10 cellular contexts compared by ENCODE assay signal in genomic region chr9:121196389-121196788, GRCh38. TPM values are rescaled to one million over a fixed set of nuclear protein-coding genes. Genes with fewer than 3 reads are reported as not detected.
DNase-seq lines count a peak whose midpoint lies in the region; ATAC-seq, FAIRE-seq and TF ChIP-seq lines count a peak whose summit lies in the region.
"Had no signal": no experiment of that assay in that cellular context is flagged by ENCODE, and none has a peak within 500 bp of the region (broad histone marks: within the 10 kb centered on the region; RNA-seq: fewer than 3 reads in every experiment).

No MANE protein-coding gene starts in this region.

- no peak for TF ChIP-seq CTCF in CD8-positive, alpha-beta T cell (IDR thresholded peaks at IDR 0.05)
- no peak for TF ChIP-seq CTCF in PC-3 (conservative IDR thresholded peaks at IDR 0.05; ENCODE audit: low read depth, low read length)
- no peak for TF ChIP-seq CTCF in HepG2 (CRISPR knock-in tag; IDR thresholded peaks at IDR 0.05)
- no peak for TF ChIP-seq CTCF in heart left ventricle (IDR thresholded peaks at IDR 0.05)

- H3K27me3 Mint-ChIP-seq in CD8-positive, alpha-beta T cell (ENCODE audit: low read depth) = no peaks in the 10 kb centered on the region

- TF ChIP-seq POLR2A in HepG2 (IDR thresholded peaks at IDR 0.05; ENCODE audit: insufficient read depth in 1 of 2, low read depth in 2 of 2, low read length in 2 of 2) (no peak), heart left ventricle (IDR thresholded peaks at IDR 0.05) (no peak)

- H3K27ac ChIP-seq in CD8-positive, alpha-beta T cell (ENCODE audit: low read depth, low read length) = no peak overlapping the region
- H3K27ac ChIP-seq in PC-3 (ENCODE audit: low read length) (no peak overlapping the region), HepG2 (ENCODE audit: extremely low read length, insufficient read depth, low read length) (peak overlapping the region; percentile 34), heart left ventricle (no peak overlapping the region)

- no peak for FAIRE-seq in HepG2 (lab: Jason Lieb, UNC)

- no peaks in the 10 kb centered on the region for H3K9me3 Mint-ChIP-seq in CD8-positive, alpha-beta T cell

- no peak overlapping the region for H3K4me3 ChIP-seq in CD8-positive, alpha-beta T cell (ENCODE audit: low read depth, low read length)
- H3K4me3 ChIP-seq in PC-3 (ENCODE audit: low read length) (no peak overlapping the region), HepG2 (replicated peaks in 1 of 3; ENCODE audit: insufficient read depth in 1 of 3, low read depth in 2 of 3, low read length in 3 of 3) (peak overlapping the region in 1 of 3 experiments; percentile 10; a peak in 2 of 6 replicates), heart left ventricle (no peak overlapping the region)

- H3K9me3 ChIP-seq in CD8-positive, alpha-beta T cell (ENCODE audit: low read length) = no peaks in the 10 kb centered on the region
- H3K9me3 ChIP-seq in PC-3 (ENCODE audit: low read length) (no peaks in the 10 kb centered on the region), HepG2 (ENCODE audit: low read length) (no peaks in the 10 kb centered on the region), heart left ventricle (no peaks in the 10 kb centered on the region)

- peaks cover 86% of the 10 kb centered on the region for H3K4me1 Mint-ChIP-seq in CD8-positive, alpha-beta T cell (ENCODE audit: low read depth)

- DNase-seq in CD8-positive, alpha-beta T cell = no peak
- DNase-seq in PC-3 (no peak), HepG2 (ENCODE audit: low spot score) (no peak), heart left ventricle (no peak), GM19238 (ENCODE audit: insufficient read length, low spot score) (no peak), SKM-1 treated with dmso at 0.1 percent for 144 hours (lab: John Stamatoyannopoulos, UW; ENCODE audit: unreplicated experiment) (no peak)
- DNase-seq in stimulated activated CD4-positive, alpha-beta T cell treated with anti-CD3 and anti-CD28 coated beads, Interleukin-2, amount 100 ng/mL, for 48 hours = no peak
- DNase-seq: Kasumi-1, T1000 had no signal

- H3K4me2 ChIP-seq in PC-3 (ENCODE audit: low read length) = peak overlapping the region; percentile 35
- H3K4me2 ChIP-seq in HepG2 (ENCODE audit: low read depth, low read length) = peak overlapping the region; percentile 89

- peaks cover 83% of the 10 kb centered on the region for H4K20me1 ChIP-seq in PC-3 (ENCODE audit: low read length)
- H4K20me1 ChIP-seq in HepG2 (ENCODE audit: insufficient read depth, low read length) = peaks cover 77% of the 10 kb centered on the region

- peaks cover 100% of the 10 kb centered on the region for H3K79me2 ChIP-seq in PC-3 (ENCODE audit: low read length)
- H3K79me2 ChIP-seq in HepG2 (ENCODE audit: insufficient read depth, low read length) = peaks cover 100% of the 10 kb centered on the region

- TF ChIP-seq RAD21 in HepG2 (CRISPR knock-in tag; IDR thresholded peaks at IDR 0.05) = no peak

- no peak for ATAC-seq in CD8-positive, alpha-beta T cell
- ATAC-seq in GM19452 (IDR thresholded peaks at IDR 0.05; ENCODE audit: unreplicated experiment) = peak; percentile 43
- ATAC-seq in PC-3 = no peak
- ATAC-seq in HepG2 = peak; percentile 71
- ATAC-seq in heart left ventricle = no peak

- H3K4me3 Mint-ChIP-seq in CD8-positive, alpha-beta T cell = peak overlapping the region; percentile 48

- H3K9ac ChIP-seq in PC-3 (ENCODE audit: low read length) = no peak overlapping the region
- H3K9ac ChIP-seq in HepG2 (ENCODE audit: insufficient read depth, low read depth, low read length) = no peak overlapping the region

- peaks cover 12% of the 10 kb centered on the region for H3K36me3 Mint-ChIP-seq in CD8-positive, alpha-beta T cell

- in situ Hi-C loops in HepG2 (cut with HindIII; ENCODE audit: extremely low pct_ligation_motif_present, low pct_unique_long_range_greater_than_20kb) = no loop called here

- CTCF ChIA-PET in CD8-positive, alpha-beta T cell (lab: Charles Lee) = interaction anchor here (4.6 kb wide), 1 partner anchor 16 kb away, joined by 24 read pairs; no protein-coding TSS in a partner anchor
- CTCF ChIA-PET in PC-3 (lab: Charles Lee) = no interaction called here
- CTCF ChIA-PET in HepG2 (lab: Yijun Ruan, JAX; ENCODE audit: low intra/inter-chr PET ratio, low total read pairs) = no interaction called here

- H3K27ac Mint-ChIP-seq in CD8-positive, alpha-beta T cell = peak overlapping the region; percentile 62

- intact Hi-C loops in CD8-positive, alpha-beta T cell (cut with DNase I, micrococcal nuclease) = loop anchor here in 1 of 2 experiments (2.0 kb wide), 1 partner anchor 14 kb away; no protein-coding TSS in a partner anchor
- intact Hi-C loops in PC-3 (cut with micrococcal nuclease) (loop anchor here (5.0 kb wide), 1 partner anchor 89 kb away; no protein-coding TSS in a partner anchor), HepG2 (cut with micrococcal nuclease; ENCODE audit: unreplicated experiment) (loop anchor here (5.0 kb wide), 1 partner anchor 64 kb away; no protein-coding TSS in a partner anchor), heart left ventricle (cut with DNase I) (no loop called here)

- no peaks in the 10 kb centered on the region for H3K36me3 ChIP-seq in CD8-positive, alpha-beta T cell (ENCODE audit: insufficient read depth, low read length)
- H3K36me3 ChIP-seq in PC-3 (ENCODE audit: low read depth, low read length) (peaks cover 5% of the 10 kb centered on the region; the same call in 1 of the 2 replicates), HepG2 (replicated peaks in 1 of 2; ENCODE audit: control insufficient read depth in 1 of 2, insufficient read depth in 2 of 2, low read length in 2 of 2) (no peaks in the 10 kb centered on the region), heart left ventricle (peaks cover 0 to 2% (median 0%) of the 10 kb centered on the region in 9 donors)

- 14% methylated on average over 4 of the region's 4 CpGs for WGBS in HepG2 (ENCODE audit: low lambda C conversion rate)
- 38 to 43% (median 41%) methylated on average over 4 of the region's 4 CpGs for WGBS in heart left ventricle, 4 donors

- TF ChIP-seq EP300 in HepG2 (IDR thresholded peaks at IDR 0.05; ENCODE audit: low read depth in 2 of 2, low read length in 2 of 2) (no peak), HepG2 (CRISPR knock-in tag; IDR thresholded peaks at IDR 0.05; ENCODE audit: borderline replicate concordance) (no peak)

- H2AFZ ChIP-seq in PC-3 (ENCODE audit: low read length) = no peak overlapping the region
- H2AFZ ChIP-seq in HepG2 (ENCODE audit: low read length) = no peak overlapping the region

- BruUV-seq in PC-3 (replicated peaks; lab: Mats Ljungman, UMichigan) (no TSS peak), HepG2 (replicated peaks; lab: Mats Ljungman, UMichigan) (no TSS peak)

- no peaks in the 10 kb centered on the region for H3K9me2 ChIP-seq in PC-3 (replicated peaks; ENCODE audit: low read length)

- no peaks in the 10 kb centered on the region for H3K27me3 ChIP-seq in CD8-positive, alpha-beta T cell (ENCODE audit: insufficient read depth, low read length)
- H3K27me3 ChIP-seq in PC-3 (ENCODE audit: low read length) (no peaks in the 10 kb centered on the region), HepG2 (ENCODE audit: control insufficient read depth in 1 of 2, insufficient read depth in 2 of 2, low read length in 2 of 2) (no peaks in the 10 kb centered on the region; a peak in 1 of 5 replicates), heart left ventricle (no peaks in the 10 kb centered on the region)

- H3K4me1 ChIP-seq in CD8-positive, alpha-beta T cell (ENCODE audit: insufficient read depth, low read length) = peaks cover 87% of the 10 kb centered on the region
- peaks cover 27% of the 10 kb centered on the region for H3K4me1 ChIP-seq in PC-3 (ENCODE audit: insufficient read depth, low read length)
- peaks cover 77% of the 10 kb centered on the region for H3K4me1 ChIP-seq in HepG2 (ENCODE audit: insufficient read depth, low read length)
- peaks cover 14 to 92% (median 83%) of the 10 kb centered on the region in 12 donors for H3K4me1 ChIP-seq in heart left ventricle

- POLR2A ChIA-PET in CD8-positive, alpha-beta T cell (lab: Charles Lee) = no interaction called here
- POLR2A ChIA-PET in PC-3 (lab: Charles Lee; ENCODE audit: unreplicated experiment) (no interaction called here), HepG2 (lab: Yijun Ruan, JAX) (no interaction called here)

- H3F3A ChIP-seq in PC-3 (ENCODE audit: low read length, unreplicated experiment) = no peaks in the 10 kb centered on the region

TF ChIP-seq in HepG2, 621 proteins besides CTCF, POLR2A, EP300 and RAD21:
- TF ChIP-seq ZNF205 (CRISPR knock-in tag; IDR thresholded peaks at IDR 0.05) (peak; percentile 65), ZNF7 (CRISPR knock-in tag; IDR thresholded peaks at IDR 0.05) (peak; percentile 65; the same call in 1 of the 2 replicates), GATAD2A (CRISPR knock-in tag; IDR thresholded peaks at IDR 0.05) (peak; percentile 17; the same call in 1 of the 2 replicates), SRSF4 (IDR thresholded peaks at IDR 0.05; ENCODE audit: low read depth, low read length, poor library complexity, severe bottlenecking) (no peak)

RNA-seq across cellular contexts. Expression of gene RAB14, which starts 5.3 kb away (rescaled TPM):
- total RNA-seq in CD8-positive, alpha-beta T cell = 10 to 100 TPM; 58.8 to 60.4 TPM
- 13.8 and 14.9 TPM in 2 replicates for total RNA-seq in PC-3 (2014; rRNA removed)
- total RNA-seq in HepG2 (2016; rRNA removed; fragmentation: Illumina TruSeq; extraction: Trizol) = 19.3 and 42.2 TPM in 2 replicates
- 2.8 and 4.0 TPM in 2 replicates for total RNA-seq in HepG2 (2016; cell fraction: cytosol; rRNA removed; fragmentation: Illumina TruSeq; extraction: Trizol; ENCODE audit: low read depth)
- 18.4 and 42.0 TPM in 2 replicates for total RNA-seq in HepG2 (2016; cell fraction: insoluble cytoplasmic fraction; rRNA removed; fragmentation: Illumina TruSeq; extraction: Trizol)
- 18.7 and 20.5 TPM in 2 replicates for total RNA-seq in HepG2 (2016; cell fraction: membrane; rRNA removed; fragmentation: Illumina TruSeq; extraction: Trizol)
- total RNA-seq in HepG2 (2016; cell fraction: nucleus; rRNA removed; fragmentation: Illumina TruSeq; extraction: Trizol) = 24.4 and 28.8 TPM in 2 replicates
- 15.3 and 17.4 TPM in 2 replicates for polyA plus RNA-seq in HepG2 (2011; rRNA removed)
- polyA plus RNA-seq in HepG2 (2011; cell fraction: cytosol; rRNA removed) = 6.4 and 13.9 TPM in 2 replicates
- polyA plus RNA-seq in HepG2 (2011; cell fraction: nucleus; rRNA removed) = 9.5 and 11.9 TPM in 2 replicates
- polyA plus RNA-seq in HepG2 (2012) = 31.9 and 33.9 TPM in 2 replicates
- polyA plus RNA-seq in HepG2 (2016; cell fraction: cytosol; fragmentation: Illumina TruSeq; extraction: Trizol; ENCODE audit: low read depth) = 2.7 and 2.8 TPM in 2 replicates
- 58.3 and 63.3 TPM in 2 replicates for polyA plus RNA-seq in HepG2 (2016; cell fraction: insoluble cytoplasmic fraction; fragmentation: Illumina TruSeq; extraction: Trizol; ENCODE audit: low read depth)
- 12.2 and 12.7 TPM in 2 replicates for polyA plus RNA-seq in HepG2 (2016; cell fraction: membrane; fragmentation: Illumina TruSeq; extraction: Trizol; ENCODE audit: low read depth)
- 39.9 TPM in 2 replicates for polyA plus RNA-seq in HepG2 (2016; cell fraction: nucleus; fragmentation: Illumina TruSeq; extraction: Trizol; ENCODE audit: insufficient read depth, low read depth)
- 8.0 and 11.9 TPM in 2 replicates for polyA minus RNA-seq in HepG2 (2011; rRNA and poly(A)+ RNA removed; ENCODE audit: low replicate concordance)
- polyA minus RNA-seq in HepG2 (2011; cell fraction: cytosol; rRNA and poly(A)+ RNA removed) = 14.1 and 21.2 TPM in 2 replicates
- polyA minus RNA-seq in HepG2 (2011; cell fraction: nucleus; rRNA and poly(A)+ RNA removed) = 18.9 and 25.6 TPM in 2 replicates
- 10 to 100 TPM; 23.9 to 66.9 (median 51.7) TPM for total RNA-seq in heart left ventricle
- polyA plus RNA-seq in heart left ventricle = 10 to 100 TPM; 15.8 to 37.0 TPM

Comparison
In these comparisons a context has a peak if more than half of its experiments do, and no peak if none do; other contexts are left out.
1. ATAC-seq: peak in GM19452 (single experiment) and HepG2 (single experiment); none in CD8-positive, alpha-beta T cell (single experiment), PC-3 (single experiment) and heart left ventricle (0 of 4).
2. intact Hi-C loops: an anchor here in PC-3 (5.0 kb wide) and HepG2 (5.0 kb wide); none called in heart left ventricle.